1 cellular context compared by ENCODE assay signal in genomic region chr17:56121661-56122060, GRCh38.
TF ChIP-seq lines count a peak whose summit lies in the region.

No MANE protein-coding gene starts in this region.

TF ChIP-seq in HEK293T, 16 proteins besides CTCF, POLR2A, EP300 and RAD21 (continued from another document):
- TF ChIP-seq NFRKB (IDR thresholded peaks at IDR 0.05) (no peak), ELF4 (IDR thresholded peaks at IDR 0.05) (no peak), SUZ12 (IDR thresholded peaks at IDR 0.05) (no peak), FOXA1 (IDR thresholded peaks at IDR 0.05) (no peak), ZNF384 (IDR thresholded peaks at IDR 0.05) (no peak), SP1 (IDR thresholded peaks at IDR 0.05) (no peak), BHLHE40 (IDR thresholded peaks at IDR 0.05; ENCODE audit: borderline replicate concordance) (no peak), FOXM1 (IDR thresholded peaks at IDR 0.05; ENCODE audit: borderline replicate concordance) (no peak), PKNOX1 (IDR thresholded peaks at IDR 0.05) (no peak), ARNT (IDR thresholded peaks at IDR 0.05) (no peak), L3MBTL2 (conservative IDR thresholded peaks at IDR 0.05) (no peak)
TF ChIP-seq in HEK293T: peak in this region for 0.
